Comparison of ENCODE assay signal across 2 cellular contexts in genomic region chr22:31532060-31532459, GRCh38.
TF ChIP-seq lines count a peak whose summit lies in the region.

No MANE protein-coding gene starts in this region.

TF ChIP-seq in IMR-90, 13 proteins besides CTCF, POLR2A, EP300 and RAD21:
- TF ChIP-seq USF2 (IDR thresholded peaks at IDR 0.05; ENCODE audit: low read depth, low read length) = no peak
- no peak for TF ChIP-seq BHLHE40 (IDR thresholded peaks at IDR 0.05; ENCODE audit: low read depth, low read length)
- no peak for TF ChIP-seq MXI1 (IDR thresholded peaks at IDR 0.05; ENCODE audit: borderline replicate concordance, low read depth, low read length)
- no peak for TF ChIP-seq MAFK (IDR thresholded peaks at IDR 0.05; ENCODE audit: low read depth, low read length)
- TF ChIP-seq MAZ (IDR thresholded peaks at IDR 0.05; ENCODE audit: borderline replicate concordance, low read depth, low read length) = no peak
- TF ChIP-seq SMC3 (IDR thresholded peaks at IDR 0.05; ENCODE audit: low read depth, low read length) = no peak
- TF ChIP-seq NFE2L2 (IDR thresholded peaks at IDR 0.05; ENCODE audit: low read depth, low read length) = no peak
- TF ChIP-seq RCOR1 (IDR thresholded peaks at IDR 0.05; ENCODE audit: insufficient replicate concordance, low read length) = no peak
- TF ChIP-seq, protein P1, sequence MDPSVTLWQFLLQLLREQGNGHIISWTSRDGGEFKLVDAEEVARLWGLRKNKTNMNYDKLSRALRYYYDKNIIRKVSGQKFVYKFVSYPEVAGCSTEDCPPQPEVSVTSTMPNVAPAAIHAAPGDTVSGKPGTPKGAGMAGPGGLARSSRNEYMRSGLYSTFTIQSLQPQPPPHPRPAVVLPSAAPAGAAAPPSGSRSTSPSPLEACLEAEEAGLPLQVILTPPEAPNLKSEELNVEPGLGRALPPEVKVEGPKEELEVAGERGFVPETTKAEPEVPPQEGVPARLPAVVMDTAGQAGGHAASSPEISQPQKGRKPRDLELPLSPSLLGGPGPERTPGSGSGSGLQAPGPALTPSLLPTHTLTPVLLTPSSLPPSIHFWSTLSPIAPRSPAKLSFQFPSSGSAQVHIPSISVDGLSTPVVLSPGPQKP (IDR thresholded peaks at IDR 0.05; ENCODE audit: borderline replicate concordance, low read depth, low read length) = no peak
- no peak for TF ChIP-seq CEBPB (IDR thresholded peaks at IDR 0.05; ENCODE audit: low read depth, low read length)
- no peak for TF ChIP-seq RFX5 (IDR thresholded peaks at IDR 0.05; ENCODE audit: low read depth, low read length)
- TF ChIP-seq FOS (IDR thresholded peaks at IDR 0.05; ENCODE audit: low read depth, low read length) = no peak
- no peak for TF ChIP-seq CHD1 (IDR thresholded peaks at IDR 0.05; ENCODE audit: low read depth, low read length)

TF ChIP-seq in K562, 482 proteins besides CTCF, POLR2A, EP300 and RAD21:
- TF ChIP-seq FOS (IDR thresholded peaks at IDR 0.05; ENCODE audit: extremely low read depth, insufficient read length) (no peak), ZKSCAN3 (CRISPR knock-in tag; IDR thresholded peaks at IDR 0.05) (no peak), SIX5 (IDR thresholded peaks at IDR 0.05; ENCODE audit: borderline replicate concordance in 1 of 2, insufficient read depth in 1 of 2, low read depth in 1 of 2, low read length in 2 of 2) (no peak)
